ENCODE assay signal across 5 cellular contexts in the genomic region with DNA sequence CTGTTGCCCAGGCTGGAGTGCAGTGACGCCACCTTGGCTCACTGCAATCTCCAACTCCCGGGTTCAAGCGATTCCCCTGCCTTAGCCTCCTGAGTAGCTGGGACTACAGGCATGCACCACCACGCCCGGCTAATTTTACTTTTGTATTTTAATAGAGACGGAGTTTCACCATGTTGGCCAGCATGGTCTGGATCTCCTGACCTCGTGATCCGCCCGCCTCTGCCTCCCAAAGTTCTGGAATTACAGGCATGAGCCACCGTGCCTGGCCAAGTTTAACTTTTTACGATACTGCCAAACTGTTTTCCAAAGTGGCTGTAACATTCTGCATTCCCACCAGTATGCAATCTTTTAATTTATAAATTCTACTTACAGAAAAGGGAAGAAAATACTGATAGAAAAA. TPM values are rescaled to one million over a fixed set of nuclear protein-coding genes. Genes with fewer than 3 reads are reported as not detected.
"Had no signal": no experiment of that assay in that cellular context is flagged by ENCODE, and none has a peak within 500 bp of the region (broad histone marks: within the 10 kb centered on the region; RNA-seq: fewer than 3 reads in every experiment).

No MANE protein-coding gene starts in this region.

RNA-seq across cellular contexts. Expression of a gene that starts 9.7 kb away (rescaled TPM):
- total RNA-seq: HT-29, HT1080 had no signal
- polyA plus RNA-seq: IgD-negative memory B cell had no signal

RNA-seq across cellular contexts. Expression of a gene that starts 46.0 kb away (rescaled TPM):
- total RNA-seq: HT-29, HT1080, IMR-90 had no signal
- polyA plus RNA-seq: IgD-negative memory B cell, IMR-90, K562 had no signal
